8 cellular contexts compared by ENCODE assay signal in the genomic region with DNA sequence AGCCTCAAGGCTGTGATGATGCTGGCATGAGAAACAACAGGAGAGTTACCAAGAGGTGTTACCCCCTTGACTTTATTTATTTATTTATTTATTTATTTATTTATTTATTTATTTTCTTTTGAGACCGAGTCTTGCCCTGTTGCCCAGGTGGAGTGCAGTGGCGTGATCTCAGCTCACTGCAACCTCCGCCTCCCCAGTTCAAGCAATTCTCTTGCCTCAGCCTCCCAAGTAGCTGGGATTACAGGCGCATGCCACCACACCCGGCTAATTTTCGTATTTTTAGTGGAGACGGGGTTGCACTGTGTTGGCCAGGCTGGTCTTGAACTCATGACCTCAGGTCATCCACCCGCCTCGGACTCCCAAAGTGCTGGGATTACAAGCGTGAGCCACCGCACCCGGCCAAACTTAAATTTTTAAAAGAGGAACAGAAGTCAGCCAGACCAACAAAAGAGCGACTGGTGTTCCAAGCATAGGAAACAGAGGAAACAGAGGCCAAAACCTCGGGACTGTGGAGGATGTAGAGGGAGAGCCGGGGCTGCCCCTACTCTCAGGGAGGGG. TPM values are rescaled to one million over a fixed set of nuclear protein-coding genes. Genes with fewer than 3 reads are reported as not detected.
DNase-seq lines count a peak whose midpoint lies in the region; ATAC-seq and TF ChIP-seq lines count a peak whose summit lies in the region.
"Not testable (repeated sequence)": the region's sequence is repeated elsewhere in the genome, so short reads cannot be mapped to it uniquely, and the experiment has no call there.

No MANE protein-coding gene starts in this region.

- POLR2A ChIA-PET in CD8-positive, alpha-beta T cell (lab: Charles Lee): interaction anchor here (1.2 kb wide), 1 partner anchor 132 kb away, joined by 4 read pairs; a partner anchor contains a TSS

- peak overlapping the region; percentile 92 for H3K4me3 Mint-ChIP-seq in CD8-positive, alpha-beta T cell
- H3K4me3 Mint-ChIP-seq in T-helper 1 cell treated with Interleukin-12 subunit alpha and Interleukin-12 subunit beta and Interleukin-4 antibody, amounts not matched to agents 30 μg/mL and 1 μg/mL, for 36 hours: peak overlapping the region; percentile 85
- peak overlapping the region; percentile 96 for H3K4me3 Mint-ChIP-seq in activated naive CD8-positive, alpha-beta T cell treated with anti-CD3 and anti-CD28 coated beads, Interleukin-2, amount 50 U/mL, for 24 hours

- peak overlapping the region; percentile 92; the same call in 1 of the 2 replicates for H3K9ac ChIP-seq in HUES64 (ENCODE audit: low read depth, low read length)
- not testable (repeated sequence) for H3K9ac ChIP-seq in liver (ENCODE audit: low read depth in 1 of 2, low read length in 2 of 2)

- not testable (repeated sequence) for H4K20me1 ChIP-seq in osteoblast (ENCODE audit: insufficient read depth, low read length)

- not testable (repeated sequence) for H3K9me3 Mint-ChIP-seq in CD8-positive, alpha-beta T cell; T-helper 1 cell treated with Interleukin-12 subunit alpha and Interleukin-12 subunit beta and Interleukin-4 antibody, amounts not matched to agents 30 μg/mL and 1 μg/mL, for 36 hours; activated naive CD8-positive, alpha-beta T cell treated with anti-CD3 and anti-CD28 coated beads, Interleukin-2, amount 50 U/mL, for 24 hours

- not testable (repeated sequence) for H3K9me3 ChIP-seq in CD8-positive, alpha-beta T cell (ENCODE audit: low read length); HUES64 (ENCODE audit: insufficient read depth, low read depth, low read length); liver (ENCODE audit: control insufficient read depth in 4 of 4, low read length in 3 of 4); osteoblast (ENCODE audit: low read depth, low read length); testis

- not testable (repeated sequence) for H3K4me1 ChIP-seq in CD8-positive, alpha-beta T cell (ENCODE audit: insufficient read depth, low read length); HUES64 (ENCODE audit: insufficient read depth, low read length); liver (ENCODE audit: control insufficient read depth in 4 of 4, insufficient read depth in 4 of 4, low read length in 3 of 4); osteoblast (ENCODE audit: insufficient read depth, low read length); testis

- H3K36me3 ChIP-seq in CD8-positive, alpha-beta T cell (ENCODE audit: insufficient read depth, low read length); liver (ENCODE audit: control insufficient read depth in 4 of 4, insufficient read depth in 3 of 4, low read depth in 1 of 4, low read length in 3 of 4); osteoblast (ENCODE audit: insufficient read depth, low read length); testis (ENCODE audit: low read depth, missing control alignments): not testable (repeated sequence)
- H3K36me3 ChIP-seq in HUES64 (ENCODE audit: insufficient read depth, low read length): peaks cover 12% of the 10 kb centered on the region; the same call in 1 of the 2 replicates

- H3K27me3 ChIP-seq in CD8-positive, alpha-beta T cell (ENCODE audit: insufficient read depth, low read length); HUES64 (ENCODE audit: insufficient read depth, low read length); liver (ENCODE audit: control insufficient read depth in 4 of 4, insufficient read depth in 4 of 4, low read length in 3 of 4); osteoblast (ENCODE audit: insufficient read depth, low read length); testis: not testable (repeated sequence)

- peaks cover 28% of the 10 kb centered on the region for H3K4me1 Mint-ChIP-seq in CD8-positive, alpha-beta T cell (ENCODE audit: low read depth)
- H3K4me1 Mint-ChIP-seq in T-helper 1 cell treated with Interleukin-12 subunit alpha and Interleukin-12 subunit beta and Interleukin-4 antibody, amounts not matched to agents 30 μg/mL and 1 μg/mL, for 36 hours (ENCODE audit: low read depth): peaks cover 14% of the 10 kb centered on the region
- peaks cover 25% of the 10 kb centered on the region for H3K4me1 Mint-ChIP-seq in activated naive CD8-positive, alpha-beta T cell treated with anti-CD3 and anti-CD28 coated beads, Interleukin-2, amount 50 U/mL, for 24 hours

- not testable (repeated sequence) for TF ChIP-seq CTCF in CD8-positive, alpha-beta T cell (IDR thresholded peaks at IDR 0.05); epithelial cell of proximal tubule (conservative IDR thresholded peaks at IDR 0.05; ENCODE audit: low read depth, low read length); liver (IDR thresholded peaks at IDR 0.05; ENCODE audit: low read depth, low read length, missing input control); osteoblast (IDR thresholded peaks at IDR 0.05; ENCODE audit: extremely low read depth, low read depth, low read length); testis (IDR thresholded peaks at IDR 0.05)

- H2AFZ ChIP-seq in osteoblast (ENCODE audit: low read length): not testable (repeated sequence)

- 98% methylated on average over 15 of the region's 15 CpGs for WGBS in HUES64
- 81% methylated on average over 15 of the region's 15 CpGs for WGBS in liver
- WGBS in testis, 2 donors: 79 to 84% methylated on average over 15 of the region's 15 CpGs

- not testable (repeated sequence) for H3K79me2 ChIP-seq in osteoblast (ENCODE audit: insufficient read depth, low read length)

- ATAC-seq in CD8-positive, alpha-beta T cell; activated naive CD8-positive, alpha-beta T cell treated with anti-CD3 and anti-CD28 coated beads, Interleukin-2, amount 50 U/mL, for 24 hours: not testable (repeated sequence)

- not testable (repeated sequence) for TF ChIP-seq RAD21 in liver (IDR thresholded peaks at IDR 0.05)

- peak overlapping the region; percentile 91 for H3K4me3 ChIP-seq in CD8-positive, alpha-beta T cell (ENCODE audit: low read depth, low read length)
- peak overlapping the region; percentile 81 for H3K4me3 ChIP-seq in HUES64 (ENCODE audit: low read length)
- H3K4me3 ChIP-seq in epithelial cell of proximal tubule (ENCODE audit: low read depth, low read length): peak overlapping the region; percentile 64
- H3K4me3 ChIP-seq in liver (ENCODE audit: low read depth in 1 of 3, low read length in 3 of 3): peak overlapping the region in 1 of 3 donors; percentile 58
- H3K4me3 ChIP-seq in osteoblast (ENCODE audit: insufficient read depth, low read length): peak overlapping the region; percentile 74
- peak overlapping the region; percentile 48 to 68 for H3K4me3 ChIP-seq in testis

- DNase-seq in CD8-positive, alpha-beta T cell; activated naive CD8-positive, alpha-beta T cell treated with anti-CD3 and anti-CD28 coated beads, Interleukin-2, amount 50 U/mL, for 24 hours; epithelial cell of proximal tubule (ENCODE audit: low read depth); testis: not testable (repeated sequence)
- peak; percentile 6 for DNase-seq in osteoblast (ENCODE audit: insufficient read length, low spot score, missing footprints)

- H3K27me3 Mint-ChIP-seq in CD8-positive, alpha-beta T cell (ENCODE audit: low read depth); T-helper 1 cell treated with Interleukin-12 subunit alpha and Interleukin-12 subunit beta and Interleukin-4 antibody, amounts not matched to agents 30 μg/mL and 1 μg/mL, for 36 hours (ENCODE audit: low read depth); activated naive CD8-positive, alpha-beta T cell treated with anti-CD3 and anti-CD28 coated beads, Interleukin-2, amount 50 U/mL, for 24 hours: not testable (repeated sequence)

- not testable (repeated sequence) for TF ChIP-seq POLR2A in testis (IDR thresholded peaks at IDR 0.05)

- peak overlapping the region; percentile 99 for H3K27ac Mint-ChIP-seq in CD8-positive, alpha-beta T cell
- peak overlapping the region; percentile 90 for H3K27ac Mint-ChIP-seq in T-helper 1 cell treated with Interleukin-12 subunit alpha and Interleukin-12 subunit beta and Interleukin-4 antibody, amounts not matched to agents 30 μg/mL and 1 μg/mL, for 36 hours
- peak overlapping the region; percentile 99 for H3K27ac Mint-ChIP-seq in activated naive CD8-positive, alpha-beta T cell treated with anti-CD3 and anti-CD28 coated beads, Interleukin-2, amount 50 U/mL, for 24 hours

- peak overlapping the region; percentile 85 for H3K4me2 ChIP-seq in osteoblast (ENCODE audit: insufficient read depth, low read length)

- intact Hi-C loops in CD8-positive, alpha-beta T cell (cut with DNase I, micrococcal nuclease): loop anchor here (1.0 to 10.0 kb wide), 3 partner anchors 132 to 474 kb away; a partner anchor contains a TSS
- intact Hi-C loops in testis (cut with DNase I; ENCODE audit: low total_unique reads): not testable (repeated sequence)

- peaks cover 18% of the 10 kb centered on the region for H3K36me3 Mint-ChIP-seq in CD8-positive, alpha-beta T cell
- H3K36me3 Mint-ChIP-seq in T-helper 1 cell treated with Interleukin-12 subunit alpha and Interleukin-12 subunit beta and Interleukin-4 antibody, amounts not matched to agents 30 μg/mL and 1 μg/mL, for 36 hours (ENCODE audit: low read depth): peaks cover 12% of the 10 kb centered on the region
- peaks cover 16% of the 10 kb centered on the region for H3K36me3 Mint-ChIP-seq in activated naive CD8-positive, alpha-beta T cell treated with anti-CD3 and anti-CD28 coated beads, Interleukin-2, amount 50 U/mL, for 24 hours (ENCODE audit: low read depth)

- H3K27ac ChIP-seq in CD8-positive, alpha-beta T cell (ENCODE audit: low read depth, low read length): peak overlapping the region; percentile 95
- not testable (repeated sequence) for H3K27ac ChIP-seq in HUES64 (ENCODE audit: low read depth, low read length); osteoblast (ENCODE audit: low read depth, low read length)
- H3K27ac ChIP-seq in liver (ENCODE audit: low read depth in 1 of 2, low read length in 2 of 2) (peak overlapping the region; percentile 91 to 94), testis (peak overlapping the region in 1 of 2 donors; percentile 66)

- CTCF ChIA-PET in CD8-positive, alpha-beta T cell (lab: Charles Lee): not testable (repeated sequence)

RNA-seq across cellular contexts. Expression of a gene that starts 36.6 kb away (rescaled TPM):
- 100 to 1,000 TPM; 173 to 196 TPM for total RNA-seq in CD8-positive, alpha-beta T cell
- 21.3 TPM for polyA plus RNA-seq in HUES64 (2013, experiment 1 of 2)
- 18.3 TPM for polyA plus RNA-seq in HUES64 (2013, experiment 2 of 2)
- total RNA-seq in epithelial cell of proximal tubule (10.1 and 32.2 TPM in 2 replicates), liver (10 to 100 TPM; 44.0 to 49.4 TPM), osteoblast (42.7 and 77.5 TPM in 2 replicates), testis (100 to 1,000 TPM; 160 to 179 TPM)
- polyA plus RNA-seq in liver (10 to 100 TPM in 1 of 2 donors, 1 to 10 TPM in 1; 2.6 to 23.8 TPM), testis (ENCODE audit: insufficient read depth, low read depth, low replicate concordance) (73.0 TPM)
